ENCODE assay signal across 9 cellular contexts in the genomic region with DNA sequence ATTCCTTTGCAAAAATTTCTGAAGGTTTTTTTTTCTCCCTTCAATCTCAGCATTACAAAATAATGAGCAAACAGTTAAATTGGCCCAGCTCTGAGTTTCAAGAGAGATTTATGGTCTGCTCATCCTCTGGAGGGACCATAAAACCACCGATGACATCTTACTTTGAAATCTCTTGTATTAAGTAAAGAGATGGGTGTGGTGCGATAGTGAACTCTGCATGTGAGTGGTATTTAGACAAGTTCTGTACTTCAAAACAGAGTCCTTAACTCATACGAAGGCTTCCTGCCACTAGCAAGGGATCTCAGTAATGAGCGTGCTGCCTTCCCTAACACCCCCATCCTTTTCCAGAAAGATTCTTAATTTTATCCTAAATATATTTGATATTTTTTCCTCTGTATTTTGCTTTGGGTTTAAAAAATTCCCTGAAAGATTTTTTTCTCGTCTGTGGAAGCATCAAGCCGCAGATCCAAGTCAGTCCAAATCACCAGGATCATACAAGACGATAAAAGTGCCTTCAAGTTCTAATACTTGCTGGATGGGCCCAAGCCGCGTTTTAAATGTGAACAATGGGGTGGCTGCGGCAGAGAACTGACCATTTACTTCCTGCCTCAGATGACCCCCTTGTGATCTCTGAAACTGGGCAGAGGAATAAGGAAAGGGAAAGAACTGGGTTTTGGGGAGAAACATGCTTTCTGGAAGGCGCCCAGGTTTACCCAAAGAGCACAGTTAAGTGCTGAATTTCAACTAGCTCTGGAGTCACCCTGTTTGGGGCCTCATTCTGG. TPM values are rescaled to one million over a fixed set of nuclear protein-coding genes. Genes with fewer than 3 reads are reported as not detected.
DNase-seq lines count a peak whose midpoint lies in the region; ATAC-seq and TF ChIP-seq lines count a peak whose summit lies in the region.
"Had no signal": no experiment of that assay in that cellular context is flagged by ENCODE, and none has a peak within 500 bp of the region (broad histone marks: within the 10 kb centered on the region; RNA-seq: fewer than 3 reads in every experiment).

No MANE protein-coding gene starts in this region.

- DNase-seq in CD8-positive, alpha-beta memory T cell: no peak
- DNase-seq in RWPE1 (ENCODE audit: low spot score) (no peak), glutamatergic neuron (no peak)
- no peak for DNase-seq in central memory CD4-positive, alpha-beta T cell
- DNase-seq in activated CD4-positive, CD25-positive, alpha-beta regulatory T cell (lab: John Stamatoyannopoulos, UW): no peak

- H3K4me1 Mint-ChIP-seq in CD8-positive, alpha-beta memory T cell: peaks cover 7 to 24% (median 14%) of the 10 kb centered on the region in 3 donors
- no peaks in the 10 kb centered on the region for H3K4me1 Mint-ChIP-seq in glutamatergic neuron (ENCODE audit: low read depth, unreplicated experiment)

- H3K27ac ChIP-seq in CD8-positive, alpha-beta memory T cell (ENCODE audit: low read depth, low read length): no peak overlapping the region
- H3K27ac ChIP-seq in RWPE1 (peak overlapping the region; percentile 68), parathyroid adenoma (no peak overlapping the region)

- H3K4me3 Mint-ChIP-seq in CD8-positive, alpha-beta memory T cell: peak overlapping the region in 6 of 7 donors; percentile 3 to 82 (median 70)
- peak overlapping the region; percentile 87 for H3K4me3 Mint-ChIP-seq in glutamatergic neuron (ENCODE audit: unreplicated experiment)

- no peak overlapping the region for H3K9ac ChIP-seq in parathyroid adenoma

- POLR2A ChIA-PET in CD8-positive, alpha-beta memory T cell (lab: Charles Lee): no interaction called here
- POLR2A ChIA-PET in RWPE1 (lab: Yijun Ruan, JAX; ENCODE audit: low non-redundant PET): no interaction called here

- H3K9me3 Mint-ChIP-seq in CD8-positive, alpha-beta memory T cell: no peaks in the 10 kb centered on the region
- H3K9me3 Mint-ChIP-seq in glutamatergic neuron (ENCODE audit: unreplicated experiment): peaks cover 6% of the 10 kb centered on the region

- TF ChIP-seq CTCF in RWPE1 (conservative IDR thresholded peaks at IDR 0.05; ENCODE audit: low read depth) (no peak), glutamatergic neuron (IDR thresholded peaks at IDR 0.05; ENCODE audit: partially characterized antibody, unreplicated experiment) (no peak), parathyroid adenoma (IDR thresholded peaks at IDR 0.05) (no peak)

- H3K36me3 Mint-ChIP-seq in CD8-positive, alpha-beta memory T cell: no peaks in the 10 kb centered on the region
- H3K36me3 Mint-ChIP-seq in glutamatergic neuron (ENCODE audit: unreplicated experiment): no peaks in the 10 kb centered on the region

- no peaks in the 10 kb centered on the region for H3K36me3 ChIP-seq in CD8-positive, alpha-beta memory T cell (ENCODE audit: insufficient read depth, low read length)
- no peaks in the 10 kb centered on the region for H3K36me3 ChIP-seq in parathyroid adenoma (ENCODE audit: control insufficient read depth, insufficient read depth, low read length)

- peaks cover 59 to 83% of the 10 kb centered on the region in 2 donors for H3K27me3 Mint-ChIP-seq in CD8-positive, alpha-beta memory T cell
- H3K27me3 Mint-ChIP-seq in glutamatergic neuron (ENCODE audit: unreplicated experiment): peaks cover 20% of the 10 kb centered on the region

- peak overlapping the region; percentile 95 for H3K4me2 ChIP-seq in parathyroid adenoma (ENCODE audit: low read length)

- no peak for ATAC-seq in HG02642 (IDR thresholded peaks at IDR 0.05; ENCODE audit: poor library complexity, unreplicated experiment)
- no peak for ATAC-seq in GM18517 (IDR thresholded peaks at IDR 0.05; ENCODE audit: unreplicated experiment)

- H3K79me2 ChIP-seq in parathyroid adenoma: no peaks in the 10 kb centered on the region

- no peaks in the 10 kb centered on the region for H3K9me3 ChIP-seq in CD8-positive, alpha-beta memory T cell (ENCODE audit: low read length)
- no peaks in the 10 kb centered on the region for H3K9me3 ChIP-seq in parathyroid adenoma (ENCODE audit: control insufficient read depth, low read length)

- peak overlapping the region; percentile 87 for H2AFZ ChIP-seq in parathyroid adenoma

- H3K27me3 ChIP-seq in CD8-positive, alpha-beta memory T cell (ENCODE audit: insufficient read depth, low read length, poor library complexity, severe bottlenecking): peaks cover 19% of the 10 kb centered on the region
- no peaks in the 10 kb centered on the region for H3K27me3 ChIP-seq in parathyroid adenoma (ENCODE audit: control insufficient read depth, insufficient read depth, low read length)

- H3K27ac Mint-ChIP-seq in CD8-positive, alpha-beta memory T cell: peak overlapping the region in 2 of 8 donors; percentile 53 to 94
- no peak overlapping the region for H3K27ac Mint-ChIP-seq in glutamatergic neuron (ENCODE audit: unreplicated experiment)

- CTCF ChIA-PET in CD8-positive, alpha-beta memory T cell (lab: Charles Lee): no interaction called here
- CTCF ChIA-PET in RWPE1 (lab: Yijun Ruan, JAX): interaction anchor here (0.7 to 0.9 kb wide), 2 partner anchors 14 to 64 kb away, joined by 3 to 5 read pairs; no protein-coding TSS in a partner anchor

- no peak overlapping the region for H3K4me3 ChIP-seq in CD8-positive, alpha-beta memory T cell (ENCODE audit: low read length)
- peak overlapping the region; percentile 75 for H3K4me3 ChIP-seq in parathyroid adenoma (ENCODE audit: low read depth, low read length)

- H3K4me1 ChIP-seq in CD8-positive, alpha-beta memory T cell (ENCODE audit: insufficient read depth, low read length): peaks cover 3% of the 10 kb centered on the region
- H3K4me1 ChIP-seq in parathyroid adenoma: no peaks in the 10 kb centered on the region

RNA-seq across cellular contexts. Expression of a gene that starts 1.9 kb away (rescaled TPM):
- not detected for total RNA-seq in CD8-positive, alpha-beta memory T cell
- polyA plus RNA-seq in CD8-positive, alpha-beta memory T cell: 0.07 TPM
- 0.37 TPM for total RNA-seq in glutamatergic neuron (ENCODE audit: unreplicated experiment)
- total RNA-seq: glomerular endothelial cell had no signal
